In genomic region chr1:234989019-234989418, GRCh38 we compare ENCODE assay signal across 15 cellular contexts.
DNase-seq lines count a peak whose midpoint lies in the region; ATAC-seq, FAIRE-seq and TF ChIP-seq lines count a peak whose summit lies in the region.
"Had no signal": no experiment of that assay in that cellular context is flagged by ENCODE, and none has a peak within 500 bp of the region (broad histone marks: within the 10 kb centered on the region; RNA-seq: fewer than 3 reads in every experiment).

No MANE protein-coding gene starts in this region.

- no peaks in the 10 kb centered on the region for H3K36me3 ChIP-seq in IMR-90 (ENCODE audit: control insufficient read depth, insufficient read depth, low read length)
- no peaks in the 10 kb centered on the region for H3K36me3 ChIP-seq in H1 (ENCODE audit: control insufficient read depth in 2 of 4, insufficient read depth in 4 of 4, low read length in 3 of 4)
- H3K36me3 ChIP-seq in mucosa of descending colon (ENCODE audit: low read depth): no peaks in the 10 kb centered on the region

- no TSS peak for BruUV-seq in IMR-90 (replicated peaks; lab: Mats Ljungman, UMichigan)

- H2BK15ac ChIP-seq in IMR-90 (ENCODE audit: low read depth, low read length) (no peak overlapping the region), H1 (ENCODE audit: low read length) (no peak overlapping the region)

- no peaks in the 10 kb centered on the region for H4K20me1 ChIP-seq in IMR-90 (ENCODE audit: insufficient read depth, low read length)
- H4K20me1 ChIP-seq in H1 (replicated peaks in 1 of 2; ENCODE audit: control insufficient read depth in 1 of 2, insufficient read depth in 2 of 2, low read length in 2 of 2): no peaks in the 10 kb centered on the region

- H4K8ac ChIP-seq in IMR-90 (ENCODE audit: low read depth in 2 of 2, low read length in 2 of 2) (peak overlapping the region; percentile 22 to 36; a peak in 2 of 4 replicates), H1 (ENCODE audit: extremely low read depth, insufficient read depth, low read length) (no peak overlapping the region)

- H3K23me2 ChIP-seq in H1 (ENCODE audit: low read depth, low read length): 0 out of 2 replicates have a peak, but pooled peaks cover 2% of the 10 kb centered on the region

- H3K4me2 ChIP-seq in IMR-90 (ENCODE audit: low read depth, low read length): no peak overlapping the region
- no peak overlapping the region for H3K4me2 ChIP-seq in H1 (ENCODE audit: insufficient read depth in 1 of 2, low read depth in 2 of 2, low read length in 2 of 2)

- TF ChIP-seq CTCF in IMR-90 (conservative IDR thresholded peaks at IDR 0.05; ENCODE audit: low read depth, low read length) (no peak), H1 (IDR thresholded peaks at IDR 0.05; ENCODE audit: control extremely low read depth in 1 of 3, insufficient read depth in 1 of 3, low read depth in 1 of 3, low read length in 3 of 3) (no peak), mucosa of descending colon (IDR thresholded peaks at IDR 0.05) (no peak)

- H4K91ac ChIP-seq in IMR-90 (ENCODE audit: insufficient read depth, low read depth, low read length): peak overlapping the region; percentile 51; the same call in 1 of the 2 replicates
- H4K91ac ChIP-seq in H1 (replicated peaks; ENCODE audit: insufficient read length, low read length): peak overlapping the region; percentile 59

- peaks cover 27% of the 10 kb centered on the region for H3K4me1 ChIP-seq in IMR-90 (ENCODE audit: control insufficient read depth, insufficient read depth, low read length)
- H3K4me1 ChIP-seq in H1 (replicated peaks in 1 of 4; ENCODE audit: control insufficient read depth in 3 of 4, insufficient read depth in 4 of 4, low read length in 3 of 4): peaks cover 5 to 13% (median 9%) of the 10 kb centered on the region in 4 experiments; a peak in 6 of 7 replicates
- H3K4me1 ChIP-seq in mucosa of descending colon (ENCODE audit: low read depth): peaks cover 29% of the 10 kb centered on the region

- 86% methylated on average over 1 of the region's 6 CpGs; no CpG with 5 or more reads in 1 of the 2 experiments for WGBS in IMR-90 (ENCODE audit: extremely low coverage in 2 of 2, insufficient read length in 1 of 2), 2 experiments
- WGBS in H1 (ENCODE audit: extremely low coverage in 1 of 2, insufficient coverage in 1 of 2, insufficient read length in 1 of 2, insufficient replicate concordance in 2 of 2, low coverage in 1 of 2, low lambda C conversion rate in 2 of 2, missing lambda C conversion rate in 1 of 2), 2 experiments: 88% methylated on average over 6 of the region's 6 CpGs; no CpG with 5 or more reads in 1 of the 2 experiments

- no peaks in the 10 kb centered on the region for H3K79me2 ChIP-seq in H1 (ENCODE audit: control insufficient read depth in 1 of 2, insufficient read depth in 2 of 2, low read length in 2 of 2)

- H2AK9ac ChIP-seq in IMR-90 (replicated peaks; ENCODE audit: low read depth, low read length, poor library complexity): peak overlapping the region; percentile 65

- H3K27me3 ChIP-seq in IMR-90 (ENCODE audit: control insufficient read depth, insufficient read depth, low read length) (no peaks in the 10 kb centered on the region), H1 (replicated peaks in 1 of 4; ENCODE audit: control insufficient read depth in 3 of 4, extremely low read depth in 1 of 4, insufficient read depth in 3 of 4, low read length in 3 of 4) (no peaks in the 10 kb centered on the region)

- in situ Hi-C loops in IMR-90 (cut with MboI; ENCODE audit: low sequenced_read_pairs): no loop called here

- peak overlapping the region; percentile 42; the same call in 1 of the 2 replicates for H3K18ac ChIP-seq in IMR-90 (ENCODE audit: low read depth, low read length)
- H3K18ac ChIP-seq in H1 (ENCODE audit: extremely low read depth, low read length): no peak overlapping the region

- dilution Hi-C loops in IMR-90 (cut with HindIII; ENCODE audit: low sequenced_read_pairs, unreplicated experiment): no loop called here

- H3K79me1 ChIP-seq in IMR-90 (ENCODE audit: low read depth in 1 of 2, low read length in 2 of 2) (0 out of 4 replicates have a peak, but pooled peaks cover 0 to 10% of the 10 kb centered on the region in 2 experiments), H1 (ENCODE audit: low read depth, low read length) (no peaks in the 10 kb centered on the region)

- H2BK120ac ChIP-seq in IMR-90 (ENCODE audit: low read depth, low read length): peak overlapping the region; percentile 59
- H2BK120ac ChIP-seq in H1 (replicated peaks; ENCODE audit: low read depth, low read length): no peak overlapping the region

- no peak overlapping the region for H2AFZ ChIP-seq in IMR-90 (replicated peaks; ENCODE audit: low read length, poor library complexity)
- no peak overlapping the region for H2AFZ ChIP-seq in H1 (ENCODE audit: low read length)

- no peak overlapping the region for H3K9ac ChIP-seq in IMR-90 (ENCODE audit: low read depth, low read length)
- H3K9ac ChIP-seq in H1 (replicated peaks in 1 of 4; ENCODE audit: extremely low read depth in 1 of 4, low read depth in 3 of 4, low read length in 3 of 4): no peak overlapping the region

- H3K9me1 ChIP-seq in IMR-90 (ENCODE audit: insufficient read depth, low read length): peaks cover 13% of the 10 kb centered on the region

- H2BK20ac ChIP-seq in IMR-90 (ENCODE audit: low read depth, low read length) (peak overlapping the region; percentile 86), H1 (ENCODE audit: low read length) (peak overlapping the region; percentile 67)

- ATAC-seq in activated CD4-positive, CD25-positive, alpha-beta regulatory T cell treated with anti-CD3 and anti-CD28 coated beads, Interleukin-2, amount 50 U/mL, for 24 hours: peak; percentile 89 to 93
- peak; percentile 13 for ATAC-seq in IMR-90 (ENCODE audit: low read depth)
- ATAC-seq in mucosa of descending colon: no peak
- ATAC-seq in GM18519 (IDR thresholded peaks at IDR 0.05; ENCODE audit: low FRiP score, unreplicated experiment): no peak
- ATAC-seq: left cardiac atrium had no signal

- H3K23ac ChIP-seq in IMR-90 (ENCODE audit: low read depth, low read length) (peak overlapping the region; percentile 78), H1 (ENCODE audit: insufficient read length) (no peak overlapping the region)

- H3K4ac ChIP-seq in IMR-90 (ENCODE audit: low read depth, low read length): peak overlapping the region; percentile 78
- no peak overlapping the region for H3K4ac ChIP-seq in H1 (replicated peaks; ENCODE audit: insufficient read length, low read depth, low read length)

- no peaks in the 10 kb centered on the region for H3K9me3 ChIP-seq in IMR-90 (ENCODE audit: control insufficient read depth, insufficient read depth, low read length)
- H3K9me3 ChIP-seq in H1 (ENCODE audit: insufficient read depth in 2 of 2, low read depth in 1 of 2, low read length in 1 of 2): no peaks in the 10 kb centered on the region
- H3K9me3 ChIP-seq in mucosa of descending colon: no peaks in the 10 kb centered on the region

- POLR2A ChIA-PET in IMR-90 (lab: Charles Lee; ENCODE audit: unreplicated experiment) (no interaction called here), H1 (lab: Charles Lee; ENCODE audit: partially characterized antibody) (interaction anchor here (0.6 to 1.1 kb wide), 2 partner anchors 9 to 12 kb away, joined by 3 read pairs; no protein-coding TSS in a partner anchor)

- no peak overlapping the region for H3K4me3 ChIP-seq in IMR-90 (ENCODE audit: insufficient read depth, low read depth, low read length)
- H3K4me3 ChIP-seq in H1 (ENCODE audit: extremely low read depth in 1 of 4, insufficient read depth in 2 of 4, low read depth in 3 of 4, low read length in 4 of 4): no peak overlapping the region
- H3K4me3 ChIP-seq in mucosa of descending colon: no peak overlapping the region

- H3K56ac ChIP-seq in IMR-90 (ENCODE audit: extremely low read depth, insufficient read depth, low read length) (no peak overlapping the region), H1 (replicated peaks; ENCODE audit: insufficient read length, low read depth, low read length) (no peak overlapping the region)

- DNase-seq in activated CD4-positive, CD25-positive, alpha-beta regulatory T cell treated with anti-CD3 and anti-CD28 coated beads, Interleukin-2, amount 50 U/mL, for 72 hours: no peak
- DNase-seq in IMR-90 (peak; percentile 64), H1 (ENCODE audit: low read depth in 1 of 2, low spot score in 2 of 2) (no peak), mucosa of descending colon (no peak), NCI-H2227 treated with DMSO at 0.1 percent for 48 hours (lab: John Stamatoyannopoulos, UW) (no peak)
- peak; percentile 63 for DNase-seq in stimulated activated CD8-positive, alpha-beta memory T cell treated with anti-CD3 and anti-CD28 coated beads, Interleukin-4, amount 100 ng/mL, for 48 hours
- DNase-seq: 8988T; anterior cingulate cortex; COR-L47; effector CD4-positive, alpha-beta T cell; left cardiac atrium; MM.1S; SW 1271 had no signal

- no peak for TF ChIP-seq EP300 in H1 (IDR thresholded peaks at IDR 0.05; ENCODE audit: borderline replicate concordance in 1 of 2, low read depth in 2 of 2, low read length in 2 of 2)

- no peak overlapping the region for H2BK12ac ChIP-seq in H1 (ENCODE audit: low read depth, low read length)

- intact Hi-C loops in IMR-90 (cut with micrococcal nuclease): no loop called here
- intact Hi-C loops in mucosa of descending colon (cut with DNase I, micrococcal nuclease): no loop called here

- peak overlapping the region; percentile 86; the same call in 1 of the 2 replicates for H2AK5ac ChIP-seq in IMR-90 (ENCODE audit: low read depth, low read length)
- H2AK5ac ChIP-seq in H1 (ENCODE audit: low read depth, low read length): peak overlapping the region; percentile 72; the same call in 1 of the 2 replicates

- TF ChIP-seq RAD21 in IMR-90 (IDR thresholded peaks at IDR 0.05; ENCODE audit: low read length): no peak
- TF ChIP-seq RAD21 in H1 (IDR thresholded peaks at IDR 0.05 in 1 of 2, conservative IDR thresholded peaks at IDR 0.05 in 1 of 2; ENCODE audit: low read depth in 2 of 2, low read length in 2 of 2): no peak

- H3K27ac ChIP-seq in IMR-90 (ENCODE audit: insufficient read depth, low read length) (peak overlapping the region; percentile 32), H1 (ENCODE audit: low read depth, low read length) (no peak overlapping the region)

- H4K5ac ChIP-seq in IMR-90 (ENCODE audit: low read depth, low read length) (peak overlapping the region; percentile 13; the same call in 1 of the 2 replicates), H1 (ENCODE audit: insufficient read length, low read depth, low read length) (no peak overlapping the region)

- H3K14ac ChIP-seq in IMR-90 (replicated peaks; ENCODE audit: low read depth, low read length) (peak overlapping the region; percentile 77), H1 (ENCODE audit: insufficient read length) (no peak overlapping the region)

- H2BK5ac ChIP-seq in IMR-90 (ENCODE audit: low read depth, low read length, poor library complexity, severe bottlenecking) (peak overlapping the region; percentile 43), H1 (ENCODE audit: low read depth, low read length) (0 out of 2 replicates have a peak overlapping the region, but pooled peaks have one; percentile 52)

- no peak for FAIRE-seq in H1 (lab: Jason Lieb, UNC)

- TF ChIP-seq POLR2A in IMR-90 (IDR thresholded peaks at IDR 0.05; ENCODE audit: low read depth, low read length) (no peak), H1 (IDR thresholded peaks at IDR 0.05; ENCODE audit: control extremely low read depth in 1 of 2, low read depth in 2 of 2, low read length in 2 of 2) (no peak)

- CTCF ChIA-PET in IMR-90 (lab: Yijun Ruan, JAX): no interaction called here
- CTCF ChIA-PET in H1 (lab: Charles Lee; ENCODE audit: partially characterized antibody): interaction anchor here (0.8 to 2.6 kb wide), 4 partner anchors 8 to 95 kb away, joined by 3 to 8 read pairs (median 4); no protein-coding TSS in a partner anchor

Comparison
In these comparisons a context has a peak if more than half of its experiments do, and no peak if none do; other contexts are left out.
1. ATAC-seq: peak in activated CD4-positive, CD25-positive, alpha-beta regulatory T cell treated with anti-CD3 and anti-CD28 coated beads, Interleukin-2, amount 50 U/mL, for 24 hours (2 of 2) and IMR-90 (single experiment); none in mucosa of descending colon (single experiment) and GM18519 (single experiment).
2. DNase-seq: peak in IMR-90 (single experiment) and stimulated activated CD8-positive, alpha-beta memory T cell treated with anti-CD3 and anti-CD28 coated beads, Interleukin-4, amount 100 ng/mL, for 48 hours (single experiment); none in activated CD4-positive, CD25-positive, alpha-beta regulatory T cell treated with anti-CD3 and anti-CD28 coated beads, Interleukin-2, amount 50 U/mL, for 72 hours (single experiment), H1 (0 of 2), mucosa of descending colon (0 of 3) and NCI-H2227 treated with DMSO at 0.1 percent for 48 hours (single experiment).